In the genomic region with DNA sequence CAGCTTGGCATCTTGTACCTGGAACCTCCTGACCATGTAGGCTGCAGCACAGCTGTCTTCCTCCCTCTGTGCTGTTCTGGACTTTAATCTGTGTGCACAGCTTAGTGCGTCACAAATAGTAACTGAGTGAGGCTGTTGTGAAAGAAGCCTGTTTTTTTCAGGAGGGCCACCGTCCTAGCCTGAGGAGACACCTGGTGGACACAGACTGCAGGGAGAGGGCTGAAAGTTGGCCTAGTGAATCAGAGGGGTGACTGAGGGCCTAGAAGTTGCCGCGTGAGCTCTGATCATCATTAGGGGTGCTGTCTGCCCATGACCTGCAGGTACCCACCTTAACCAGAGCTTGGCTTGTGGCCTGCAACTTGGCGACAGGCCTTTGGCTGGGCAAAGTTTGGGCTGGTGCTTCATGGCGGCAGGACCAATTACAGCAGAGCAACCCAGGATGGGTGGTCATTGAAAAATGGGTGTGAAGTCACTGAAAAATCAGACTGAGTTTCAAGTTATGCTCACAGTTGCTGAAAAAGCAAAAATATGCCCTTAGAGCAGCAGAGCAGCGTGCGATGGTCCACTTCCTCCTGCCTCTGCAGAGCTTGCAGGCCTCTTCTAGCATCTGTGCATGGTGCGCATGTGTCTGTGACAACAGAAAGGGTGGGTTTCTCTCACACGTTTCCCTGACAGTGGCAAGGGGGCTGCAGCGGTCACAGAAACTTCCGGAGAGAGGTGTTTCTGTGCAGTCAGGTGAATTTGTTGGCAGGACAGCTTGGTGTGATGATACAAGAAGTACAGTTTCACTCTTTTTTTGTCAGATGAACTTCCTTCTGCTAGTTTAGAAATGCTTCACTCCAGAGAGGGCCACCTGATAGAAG, we compare ENCODE assay signal across 11 cellular contexts. TPM values are rescaled to one million over a fixed set of nuclear protein-coding genes. Genes with fewer than 3 reads are reported as not detected.
DNase-seq lines count a peak whose midpoint lies in the region; ATAC-seq and TF ChIP-seq lines count a peak whose summit lies in the region.
"Had no signal": no experiment of that assay in that cellular context is flagged by ENCODE, and none has a peak within 500 bp of the region (broad histone marks: within the 10 kb centered on the region; RNA-seq: fewer than 3 reads in every experiment).

No MANE protein-coding gene starts in this region.

- no peaks in the 10 kb centered on the region for H3K4me1 ChIP-seq in SJCRH30

- H3K27me3 ChIP-seq in SJCRH30: peaks cover 6% of the 10 kb centered on the region; the same call in 1 of the 2 replicates

- H3K4me3 ChIP-seq in SJCRH30: no peak overlapping the region
- H3K4me3 ChIP-seq: adrenal gland, lower lobe of right lung had no signal

- no peak for TF ChIP-seq CTCF in C4-2B (conservative IDR thresholded peaks at IDR 0.05)

- H3K9me3 ChIP-seq in SJCRH30 (replicated peaks): no peaks in the 10 kb centered on the region
- H3K9me3 ChIP-seq: adrenal gland, lower lobe of right lung had no signal

- DNase-seq in NCI-H2107 treated with DMSO at 0.1 percent for 48 hours (lab: John Stamatoyannopoulos, UW; ENCODE audit: unreplicated experiment): no peak
- DNase-seq in SJCRH30: no peak
- DNase-seq in foreskin melanocyte: no peak
- no peak for DNase-seq in NCI-H1930 (lab: John Stamatoyannopoulos, UW)
- DNase-seq: adrenal gland, lower lobe of right lung, NCI-H345 had no signal

- H3K27ac ChIP-seq in C4-2B (peak overlapping the region; percentile 45), SJCRH30 (no peak overlapping the region)
- H3K27ac ChIP-seq: adrenal gland, lower lobe of right lung had no signal

- no peaks in the 10 kb centered on the region for H3K36me3 ChIP-seq in SJCRH30
- H3K36me3 ChIP-seq: adrenal gland had no signal

- ATAC-seq in GM19463 (IDR thresholded peaks at IDR 0.05; ENCODE audit: unreplicated experiment) (peak; percentile 30), HG03342 (IDR thresholded peaks at IDR 0.05; ENCODE audit: unreplicated experiment) (peak; percentile 66), esophagus mucosa (peak; percentile 45)

RNA-seq across cellular contexts. Expression of a gene that starts 9.6 kb away (rescaled TPM):
- total RNA-seq in esophagus mucosa: 0.32 TPM
- total RNA-seq in SJCRH30 (2014; rRNA removed; shearing (Covaris generic)): 0.02 and 0.03 TPM in 2 replicates

RNA-seq across cellular contexts. Expression of a gene that starts 25.7 kb away (rescaled TPM):
- total RNA-seq in esophagus mucosa: 12.4 TPM
- total RNA-seq in SJCRH30 (2014; rRNA removed; shearing (Covaris generic)): 14.0 and 14.7 TPM in 2 replicates
